15 cellular contexts compared by ENCODE assay signal in genomic region chr1:21317690-21318043, GRCh38. TPM values are rescaled to one million over a fixed set of nuclear protein-coding genes. Genes with fewer than 3 reads are reported as not detected.
DNase-seq lines count a peak whose midpoint lies in the region; ATAC-seq and TF ChIP-seq lines count a peak whose summit lies in the region.
"Had no signal": no experiment of that assay in that cellular context is flagged by ENCODE, and none has a peak within 500 bp of the region (broad histone marks: within the 10 kb centered on the region; RNA-seq: fewer than 3 reads in every experiment).

No MANE protein-coding gene starts in this region.

- H3K4me1 ChIP-seq in adipocyte (ENCODE audit: control insufficient read depth, insufficient read depth, low read length) (peaks cover 89% of the 10 kb centered on the region), endodermal cell (ENCODE audit: control insufficient read depth, insufficient read depth, low read length) (peaks cover 41% of the 10 kb centered on the region), thoracic aorta (ENCODE audit: control insufficient read depth in 1 of 2, low read depth in 2 of 2) (peaks cover 62 to 99% of the 10 kb centered on the region in 2 donors)
- peaks cover 27% of the 10 kb centered on the region for H3K4me1 ChIP-seq in CD4-positive, alpha-beta memory T cell (ENCODE audit: insufficient read depth, low read length)

- peak overlapping the region; percentile 80 for H3K9ac ChIP-seq in adipocyte (ENCODE audit: low read length)
- H3K9ac ChIP-seq in endodermal cell (ENCODE audit: extremely low read depth, low read length, poor library complexity, severe bottlenecking): no peak overlapping the region

- peaks cover 60% of the 10 kb centered on the region for H3K4me1 Mint-ChIP-seq in endodermal cell
- H3K4me1 Mint-ChIP-seq in neural crest cell: peaks cover 71% of the 10 kb centered on the region
- H3K4me1 Mint-ChIP-seq in T-cell: peaks cover 50 to 64% (median 56%) of the 10 kb centered on the region in 3 donors
- H3K4me1 Mint-ChIP-seq in CD4-positive, alpha-beta memory T cell: peaks cover 18 to 72% (median 43%) of the 10 kb centered on the region in 4 donors

- CTCF ChIA-PET in T-cell (lab: Charles Lee): no interaction called here
- CTCF ChIA-PET in CD4-positive, alpha-beta memory T cell (lab: Charles Lee; ENCODE audit: partially characterized antibody): interaction anchor here (1.0 to 1.7 kb wide), 3 partner anchors 18 to 51 kb away, joined by 4 to 6 read pairs (median 5); no protein-coding TSS in a partner anchor

- peak overlapping the region; percentile 82 for H3K27ac Mint-ChIP-seq in endodermal cell
- peak overlapping the region; percentile 62 for H3K27ac Mint-ChIP-seq in neural crest cell (ENCODE audit: unreplicated experiment)
- no peak overlapping the region for H3K27ac Mint-ChIP-seq in T-cell
- H3K27ac Mint-ChIP-seq in CD4-positive, alpha-beta memory T cell: peak overlapping the region in 3 of 7 donors; percentile 47 to 71 (median 55)
- H3K27ac Mint-ChIP-seq: activated CD4-positive, alpha-beta memory T cell treated with anti-CD3 and anti-CD28 coated beads for 36 hours; dendritic cell treated with granulocyte-macrophage colony-stimulating factor and Interleukin-4, amounts not matched to agents 40 ng/mL and 50 ng/mL, for 4 days; stimulated activated naive CD8-positive, alpha-beta T cell treated with anti-CD3 and anti-CD28 coated beads, Interleukin-15, Interleukin-2, amounts not matched to agents 100 ng/mL and 50 ng/mL, for 24 hours; T-helper 1 cell treated with Interleukin-12 subunit alpha and Interleukin-12 subunit beta and Interleukin-4 antibody, amounts not matched to agents 30 μg/mL and 1 μg/mL, for 36 hours had no signal

- no peaks in the 10 kb centered on the region for H3K9me3 ChIP-seq in adipocyte (ENCODE audit: control insufficient read depth, low read length)
- H3K9me3 ChIP-seq in endodermal cell (ENCODE audit: control insufficient read depth, low read length): no peaks in the 10 kb centered on the region
- no peaks in the 10 kb centered on the region for H3K9me3 ChIP-seq in thoracic aorta
- no peaks in the 10 kb centered on the region for H3K9me3 ChIP-seq in CD4-positive, alpha-beta memory T cell (ENCODE audit: control insufficient read depth in 1 of 2, low read length in 2 of 2)

- POLR2A ChIA-PET in T-cell (lab: Charles Lee): no interaction called here
- POLR2A ChIA-PET in CD4-positive, alpha-beta memory T cell (lab: Charles Lee; ENCODE audit: partially characterized antibody): interaction anchor here (1.9 to 11.3 kb wide), 2 partner anchors 22 to 28 kb away, joined by 6 to 309 read pairs; partner anchors contain the start of gene ECE1

- H3K9me3 Mint-ChIP-seq in endodermal cell (no peaks in the 10 kb centered on the region), neural crest cell (no peaks in the 10 kb centered on the region), T-cell (no peaks in the 10 kb centered on the region)
- peaks cover 0 to 2% (median 0%) of the 10 kb centered on the region in 8 donors for H3K9me3 Mint-ChIP-seq in CD4-positive, alpha-beta memory T cell
- H3K9me3 Mint-ChIP-seq: activated CD4-positive, alpha-beta memory T cell treated with anti-CD3 and anti-CD28 coated beads for 36 hours; dendritic cell treated with granulocyte-macrophage colony-stimulating factor and Interleukin-4, amounts not matched to agents 40 ng/mL and 50 ng/mL, for 4 days; stimulated activated naive CD8-positive, alpha-beta T cell treated with anti-CD3 and anti-CD28 coated beads, Interleukin-15, Interleukin-2, amounts not matched to agents 100 ng/mL and 50 ng/mL, for 24 hours; T-helper 1 cell treated with Interleukin-12 subunit alpha and Interleukin-12 subunit beta and Interleukin-4 antibody, amounts not matched to agents 30 μg/mL and 1 μg/mL, for 36 hours had no signal

- H3K4me3 ChIP-seq in adipocyte (ENCODE audit: low read length) (peak overlapping the region; percentile 48), endodermal cell (ENCODE audit: low read length) (no peak overlapping the region), thoracic aorta (no peak overlapping the region)
- no peak overlapping the region for H3K4me3 ChIP-seq in CD4-positive, alpha-beta memory T cell (ENCODE audit: low read length in 2 of 2)

- no peaks in the 10 kb centered on the region for H3K36me3 ChIP-seq in adipocyte (ENCODE audit: control insufficient read depth, insufficient read depth, low read length, severe bottlenecking)
- H3K36me3 ChIP-seq in endodermal cell (ENCODE audit: control insufficient read depth, insufficient read depth, low read length): no peaks in the 10 kb centered on the region
- H3K36me3 ChIP-seq in thoracic aorta: no peaks in the 10 kb centered on the region
- H3K36me3 ChIP-seq in CD4-positive, alpha-beta memory T cell (ENCODE audit: insufficient read depth, low read length): no peaks in the 10 kb centered on the region

- H3K4me3 Mint-ChIP-seq in endodermal cell (no peak overlapping the region), neural crest cell (no peak overlapping the region), T-cell (no peak overlapping the region)
- no peak overlapping the region for H3K4me3 Mint-ChIP-seq in CD4-positive, alpha-beta memory T cell
- H3K4me3 Mint-ChIP-seq: activated CD4-positive, alpha-beta memory T cell treated with anti-CD3 and anti-CD28 coated beads for 36 hours; dendritic cell treated with granulocyte-macrophage colony-stimulating factor and Interleukin-4, amounts not matched to agents 40 ng/mL and 50 ng/mL, for 4 days; stimulated activated naive CD8-positive, alpha-beta T cell treated with anti-CD3 and anti-CD28 coated beads, Interleukin-15, Interleukin-2, amounts not matched to agents 100 ng/mL and 50 ng/mL, for 24 hours; T-helper 1 cell treated with Interleukin-12 subunit alpha and Interleukin-12 subunit beta and Interleukin-4 antibody, amounts not matched to agents 30 μg/mL and 1 μg/mL, for 36 hours had no signal

- ATAC-seq in thoracic aorta (ENCODE audit: insufficient number of reproducible peaks, low FRiP score, low read depth) (no peak), T-cell (replicated peaks in 1 of 4) (no peak), GM21576 (IDR thresholded peaks at IDR 0.05; ENCODE audit: unreplicated experiment) (no peak)

- TF ChIP-seq CTCF in endodermal cell (conservative IDR thresholded peaks at IDR 0.05) (no peak), neural crest cell (conservative IDR thresholded peaks at IDR 0.05) (no peak), thoracic aorta (IDR thresholded peaks at IDR 0.05) (no peak)

- DNase-seq in adipocyte (ENCODE audit: low read depth) (no peak), endodermal cell (no peak), neural crest cell (ENCODE audit: low read depth, low spot score) (no peak), thoracic aorta (ENCODE audit: low spot score) (no peak), T-cell (no peak)
- no peak for DNase-seq in stimulated activated CD4-positive, alpha-beta T cell treated with anti-CD3 and anti-CD28 coated beads, Interleukin-4, amount 100 ng/mL, for 1 hour
- no peak for DNase-seq in CD4-positive, alpha-beta memory T cell
- DNase-seq: activated CD4-positive, alpha-beta memory T cell treated with anti-CD3 and anti-CD28 coated beads for 36 hours; activated naive CD4-positive, alpha-beta T cell; foreskin melanocyte; stimulated activated CD4-positive, alpha-beta T cell treated with anti-CD3 and anti-CD28 coated beads, Interleukin-4, amount 100 ng/mL, for 24 hours had no signal

- H3K27me3 Mint-ChIP-seq in endodermal cell (ENCODE audit: insufficient read depth) (no peaks in the 10 kb centered on the region), neural crest cell (ENCODE audit: low read depth) (no peaks in the 10 kb centered on the region), T-cell (no peaks in the 10 kb centered on the region)
- H3K27me3 Mint-ChIP-seq in CD4-positive, alpha-beta memory T cell: no peaks in the 10 kb centered on the region
- H3K27me3 Mint-ChIP-seq: activated CD4-positive, alpha-beta memory T cell treated with anti-CD3 and anti-CD28 coated beads for 36 hours; stimulated activated naive CD8-positive, alpha-beta T cell treated with anti-CD3 and anti-CD28 coated beads, Interleukin-15, Interleukin-2, amounts not matched to agents 100 ng/mL and 50 ng/mL, for 24 hours had no signal

- no peaks in the 10 kb centered on the region for H3K27me3 ChIP-seq in adipocyte (replicated peaks; ENCODE audit: control insufficient read depth, insufficient read depth, low read length)
- no peaks in the 10 kb centered on the region for H3K27me3 ChIP-seq in endodermal cell (ENCODE audit: control insufficient read depth, insufficient read depth, low read length, poor library complexity, severe bottlenecking)
- no peaks in the 10 kb centered on the region for H3K27me3 ChIP-seq in thoracic aorta (replicated peaks; ENCODE audit: insufficient read depth)
- H3K27me3 ChIP-seq in CD4-positive, alpha-beta memory T cell (ENCODE audit: insufficient read depth, low read length): no peaks in the 10 kb centered on the region

- WGBS in endodermal cell (ENCODE audit: insufficient coverage in 1 of 2, insufficient read length in 1 of 2), 2 experiments: 91 to 94% methylated on average over 8 to 9 of the region's 9 CpGs

- no peak overlapping the region for H3K27ac ChIP-seq in endodermal cell (ENCODE audit: low read depth, low read length)
- peak overlapping the region; percentile 88 to 95 for H3K27ac ChIP-seq in thoracic aorta
- no peak overlapping the region for H3K27ac ChIP-seq in CD4-positive, alpha-beta memory T cell (ENCODE audit: low read depth, low read length)

- intact Hi-C loops in CD4-positive, alpha-beta memory T cell (cut with micrococcal nuclease): no loop called here

- H3K36me3 Mint-ChIP-seq in endodermal cell (ENCODE audit: low read depth) (no peaks in the 10 kb centered on the region), neural crest cell (ENCODE audit: low read depth) (no peaks in the 10 kb centered on the region), T-cell (peaks cover 20% of the 10 kb centered on the region)
- peaks cover 8% of the 10 kb centered on the region in 2 donors for H3K36me3 Mint-ChIP-seq in CD4-positive, alpha-beta memory T cell

RNA-seq across cellular contexts. Expression of gene ECE1, which starts 27.4 kb away (rescaled TPM):
- total RNA-seq in endodermal cell (10 to 100 TPM; 47.8 to 57.9 TPM), neural crest cell (38.3 and 40.3 TPM in 2 replicates), thoracic aorta (100 to 1,000 TPM; 103 to 124 TPM), T-cell (10 to 100 TPM; 81.0 to 94.5 (median 87.1) TPM)
- 38.8 TPM for polyA plus RNA-seq in endodermal cell (2013, experiment 1 of 2)
- polyA plus RNA-seq in endodermal cell (2013, experiment 2 of 2): 42.8 TPM
- total RNA-seq in CD4-positive, alpha-beta memory T cell: 100 to 1,000 TPM in 1 of 2 experiments, 10 to 100 TPM in 1; 86.0 to 104 TPM
- polyA plus RNA-seq in CD4-positive, alpha-beta memory T cell: 10 to 100 TPM; 10.0 to 65.2 TPM

Comparison
In these comparisons a context has a peak if more than half of its experiments do, and no peak if none do; other contexts are left out.
1. H3K27ac ChIP-seq: peak in thoracic aorta (2 of 2); none in endodermal cell (single experiment) and CD4-positive, alpha-beta memory T cell (single experiment).
2. H3K27ac Mint-ChIP-seq: peak in endodermal cell (single experiment) and neural crest cell (single experiment); none in T-cell (0 of 2).